Comparison of ENCODE assay signal across 10 cellular contexts in genomic region chr11:48108231-48109045, GRCh38.
DNase-seq lines count a peak whose midpoint lies in the region; ATAC-seq, FAIRE-seq and TF ChIP-seq lines count a peak whose summit lies in the region.
"Had no signal": no experiment of that assay in that cellular context is flagged by ENCODE, and none has a peak within 500 bp of the region (broad histone marks: within the 10 kb centered on the region; RNA-seq: fewer than 3 reads in every experiment).

No MANE protein-coding gene starts in this region.

- peaks cover 59% of the 10 kb centered on the region for H3K4me1 Mint-ChIP-seq in activated CD4-positive, alpha-beta T cell treated with anti-CD3 and anti-CD28 coated beads, Interleukin-2, amount 10 ng/mL, durations not matched to agents 24 days and 14 days
- peaks cover 51 to 69% of the 10 kb centered on the region in 2 donors for H3K4me1 Mint-ChIP-seq in stimulated activated naive B cell treated with anti-CD40 and anti-IgM and Interleukin-4, amounts not matched to agents 10 μg/mL and 1 μg/mL and 100 μg/mL, for 72 hours

- H3K4ac ChIP-seq in H1 (replicated peaks; ENCODE audit: insufficient read length, low read depth, low read length), result no peak overlapping the region

- no peaks in the 10 kb centered on the region for H3K9me3 Mint-ChIP-seq in activated CD4-positive, alpha-beta T cell treated with anti-CD3 and anti-CD28 coated beads, Interleukin-2, amount 10 ng/mL, durations not matched to agents 24 days and 14 days
- no peaks in the 10 kb centered on the region for H3K9me3 Mint-ChIP-seq in stimulated activated naive B cell treated with anti-CD40 and anti-IgM and Interleukin-4, amounts not matched to agents 10 μg/mL and 1 μg/mL and 100 μg/mL, for 72 hours

- H3K4me2 ChIP-seq in PC-9 (peak overlapping the region; percentile 73; the same call in 1 of the 2 replicates), H1 (ENCODE audit: insufficient read depth in 1 of 2, low read depth in 2 of 2, low read length in 2 of 2) (no peak overlapping the region)

- TF ChIP-seq RAD21 in H1 (IDR thresholded peaks at IDR 0.05 in 1 of 2, conservative IDR thresholded peaks at IDR 0.05 in 1 of 2; ENCODE audit: low read depth in 2 of 2, low read length in 2 of 2), result no peak

- H2BK120ac ChIP-seq in H1 (replicated peaks; ENCODE audit: low read depth, low read length), result no peak overlapping the region

- H3K23ac ChIP-seq in H1 (ENCODE audit: insufficient read length), result no peak overlapping the region

- no peak overlapping the region for H3K9ac ChIP-seq in H1 (replicated peaks in 1 of 4; ENCODE audit: extremely low read depth in 1 of 4, low read depth in 3 of 4, low read length in 3 of 4)

- no peaks in the 10 kb centered on the region; the same call in 1 of the 2 replicates for H3K79me1 ChIP-seq in H1 (ENCODE audit: low read depth, low read length)

- no peak overlapping the region for H2AFZ ChIP-seq in PC-9
- no peak overlapping the region for H2AFZ ChIP-seq in H1 (ENCODE audit: low read length)

- intact Hi-C loops in activated CD4-positive, alpha-beta T cell treated with anti-CD3 and anti-CD28 coated beads, Interleukin-2, amount 10 ng/mL, durations not matched to agents 24 days and 14 days (cut with micrococcal nuclease), result loop anchor here (1.0 to 5.0 kb wide), 7 partner anchors 11 to 127 kb away; no protein-coding TSS in a partner anchor
- intact Hi-C loops in PC-9 (cut with micrococcal nuclease; ENCODE audit: unreplicated experiment), result loop anchor here (1.0 to 2.0 kb wide), 5 partner anchors 45 to 256 kb away; partner anchors contain the start of gene PTPRJ

- peaks cover 3% of the 10 kb centered on the region; the same call in 1 of the 2 replicates for H3K36me3 ChIP-seq in PC-9 (ENCODE audit: low read depth)
- H3K36me3 ChIP-seq in H1 (ENCODE audit: control insufficient read depth in 2 of 4, insufficient read depth in 4 of 4, low read length in 3 of 4), result no peaks in the 10 kb centered on the region

- H3K4me1 ChIP-seq in PC-9 (replicated peaks; ENCODE audit: insufficient read depth) (peaks cover 41% of the 10 kb centered on the region), H1 (replicated peaks in 1 of 4; ENCODE audit: control insufficient read depth in 3 of 4, insufficient read depth in 4 of 4, low read length in 3 of 4) (peaks cover 0 to 5% (median 4%) of the 10 kb centered on the region in 4 experiments; a peak in 3 of 7 replicates)

- H3K79me2 ChIP-seq in PC-9 (ENCODE audit: low read depth), result peaks cover 47% of the 10 kb centered on the region
- no peaks in the 10 kb centered on the region; a peak in 1 of 4 replicates for H3K79me2 ChIP-seq in H1 (ENCODE audit: control insufficient read depth in 1 of 2, insufficient read depth in 2 of 2, low read length in 2 of 2)

- H2AK5ac ChIP-seq in H1 (ENCODE audit: low read depth, low read length), result no peak overlapping the region

- peak overlapping the region; percentile 53 for H3K4me3 Mint-ChIP-seq in activated CD4-positive, alpha-beta T cell treated with anti-CD3 and anti-CD28 coated beads, Interleukin-2, amount 10 ng/mL, durations not matched to agents 24 days and 14 days
- H3K4me3 Mint-ChIP-seq in stimulated activated naive B cell treated with anti-CD40 and anti-IgM and Interleukin-4, amounts not matched to agents 10 μg/mL and 1 μg/mL and 100 μg/mL, for 72 hours, result peak overlapping the region; percentile 63 to 78

- no peak overlapping the region for H2BK15ac ChIP-seq in H1 (ENCODE audit: low read length)

- H3F3A ChIP-seq in PC-9 (ENCODE audit: insufficient read depth, low read depth), result peaks cover 32% of the 10 kb centered on the region; the same call in 1 of the 2 replicates

- no peaks in the 10 kb centered on the region for H3K27me3 ChIP-seq in PC-9 (ENCODE audit: insufficient read depth, low read depth)
- H3K27me3 ChIP-seq in H1 (replicated peaks in 1 of 4; ENCODE audit: control insufficient read depth in 3 of 4, extremely low read depth in 1 of 4, insufficient read depth in 3 of 4, low read length in 3 of 4), result no peaks in the 10 kb centered on the region

- ATAC-seq in stimulated activated naive B cell treated with anti-CD40 and anti-IgM and Interleukin-4, amounts not matched to agents 10 μg/mL and 1 μg/mL and 100 μg/mL, for 72 hours (replicated peaks), result no peak
- ATAC-seq in HG03565 (IDR thresholded peaks at IDR 0.05; ENCODE audit: unreplicated experiment), result no peak

- 80% methylated on average over 11 of the region's 11 CpGs; no CpG with 5 or more reads in 1 of the 2 experiments for WGBS in H1 (ENCODE audit: extremely low coverage in 1 of 2, insufficient coverage in 1 of 2, insufficient read length in 1 of 2, insufficient replicate concordance in 2 of 2, low coverage in 1 of 2, low lambda C conversion rate in 2 of 2, missing lambda C conversion rate in 1 of 2), 2 experiments

- H3K18ac ChIP-seq in H1 (ENCODE audit: extremely low read depth, low read length), result peak overlapping the region; percentile 75; the same call in 1 of the 2 replicates

- H3K36me3 Mint-ChIP-seq in activated CD4-positive, alpha-beta T cell treated with anti-CD3 and anti-CD28 coated beads, Interleukin-2, amount 10 ng/mL, durations not matched to agents 24 days and 14 days (ENCODE audit: low read depth), result peaks cover 21% of the 10 kb centered on the region
- H3K36me3 Mint-ChIP-seq in stimulated activated naive B cell treated with anti-CD40 and anti-IgM and Interleukin-4, amounts not matched to agents 10 μg/mL and 1 μg/mL and 100 μg/mL, for 72 hours, result peaks cover 0 to 7% of the 10 kb centered on the region in 2 donors

- no TSS peak for BruUV-seq in PC-9 (replicated peaks; lab: Mats Ljungman, UMichigan)

- H4K8ac ChIP-seq in H1 (ENCODE audit: extremely low read depth, insufficient read depth, low read length), result peak overlapping the region; percentile 28; the same call in 1 of the 2 replicates

- H3K14ac ChIP-seq in H1 (ENCODE audit: insufficient read length), result no peak overlapping the region

- H4K20me1 ChIP-seq in PC-9 (ENCODE audit: insufficient read depth) (no peaks in the 10 kb centered on the region), H1 (replicated peaks in 1 of 2; ENCODE audit: control insufficient read depth in 1 of 2, insufficient read depth in 2 of 2, low read length in 2 of 2) (peaks cover 0 to 1% of the 10 kb centered on the region in 2 experiments)

- H2BK20ac ChIP-seq in H1 (ENCODE audit: low read length), result no peak overlapping the region

- H4K91ac ChIP-seq in H1 (replicated peaks; ENCODE audit: insufficient read length, low read length), result no peak overlapping the region

- H3K9me3 ChIP-seq in PC-9 (ENCODE audit: insufficient read depth, low read depth) (no peaks in the 10 kb centered on the region), H1 (ENCODE audit: insufficient read depth in 2 of 2, low read depth in 1 of 2, low read length in 1 of 2) (no peaks in the 10 kb centered on the region)

- POLR2A ChIA-PET in PC-9 (lab: Charles Lee; ENCODE audit: unreplicated experiment) (interaction anchor here (0.6 to 1.0 kb wide), 4 partner anchors 45 to 324 kb away, joined by 5 to 11 read pairs (median 8); no protein-coding TSS in a partner anchor), H1 (lab: Charles Lee; ENCODE audit: partially characterized antibody) (interaction anchor here (0.6 to 1.4 kb wide), 4 partner anchors 39 to 269 kb away, joined by 3 read pairs; no protein-coding TSS in a partner anchor)

- H3K27ac ChIP-seq in PC-9 (peak overlapping the region; percentile 49), H1 (ENCODE audit: low read depth, low read length) (no peak overlapping the region)

- CTCF ChIA-PET in PC-9 (lab: Charles Lee), result interaction anchor here (0.5 to 1.6 kb wide), 12 partner anchors 10 to 173 kb away, joined by 3 to 16 read pairs (median 4); no protein-coding TSS in a partner anchor
- CTCF ChIA-PET in H1 (lab: Charles Lee; ENCODE audit: partially characterized antibody), result interaction anchor here (0.5 to 10.1 kb wide), 41 partner anchors 9 to 278 kb away, joined by 3 to 172 read pairs (median 4); no protein-coding TSS in a partner anchor

- no peak for TF ChIP-seq POLR2A in H1 (IDR thresholded peaks at IDR 0.05; ENCODE audit: control extremely low read depth in 1 of 2, low read depth in 2 of 2, low read length in 2 of 2)

- peak overlapping the region; percentile 83 for H3K27ac Mint-ChIP-seq in activated CD4-positive, alpha-beta T cell treated with anti-CD3 and anti-CD28 coated beads, Interleukin-2, amount 10 ng/mL, durations not matched to agents 24 days and 14 days
- peak overlapping the region; percentile 73 for H3K27ac Mint-ChIP-seq in stimulated activated naive B cell treated with anti-CD40 and anti-IgM and Interleukin-4, amounts not matched to agents 10 μg/mL and 1 μg/mL and 100 μg/mL, for 72 hours

- peak overlapping the region; percentile 76; the same call in 1 of the 2 replicates for H2BK12ac ChIP-seq in H1 (ENCODE audit: low read depth, low read length)

- no peaks in the 10 kb centered on the region for H3K9me2 ChIP-seq in PC-9 (ENCODE audit: insufficient read depth)

- no peaks in the 10 kb centered on the region for H3K23me2 ChIP-seq in H1 (ENCODE audit: low read depth, low read length)

- H3K27me3 Mint-ChIP-seq in activated CD4-positive, alpha-beta T cell treated with anti-CD3 and anti-CD28 coated beads, Interleukin-2, amount 10 ng/mL, durations not matched to agents 24 days and 14 days, result no peaks in the 10 kb centered on the region
- no peaks in the 10 kb centered on the region for H3K27me3 Mint-ChIP-seq in stimulated activated naive B cell treated with anti-CD40 and anti-IgM and Interleukin-4, amounts not matched to agents 10 μg/mL and 1 μg/mL and 100 μg/mL, for 72 hours

- H3K4me3 ChIP-seq in PC-9 (no peak overlapping the region), H1 (ENCODE audit: extremely low read depth in 1 of 4, insufficient read depth in 2 of 4, low read depth in 3 of 4, low read length in 4 of 4) (no peak overlapping the region)

- DNase-seq in activated CD4-positive, alpha-beta T cell treated with anti-CD3 and anti-CD28 coated beads, Interleukin-2, amount 10 ng/mL, durations not matched to agents 24 days and 14 days, result no peak
- DNase-seq in activated CD4-positive, alpha-beta T cell treated with anti-CD3 and anti-CD28 coated beads for 4 hours, result no peak
- DNase-seq in PC-9 (no peak), H1 (ENCODE audit: low read depth in 1 of 2, low spot score in 2 of 2) (peak in 1 of 2 experiments; percentile 42), epidermal melanocyte (ENCODE audit: insufficient read length, low spot score) (no peak), T-helper 9 cell (no peak)
- DNase-seq in stimulated activated naive B cell treated with anti-CD40 and anti-IgM and Interleukin-4, amounts not matched to agents 10 μg/mL and 1 μg/mL and 100 μg/mL, for 72 hours, result no peak
- DNase-seq: amniotic stem cell; NK-92 treated with Interleukin-12 subunit alpha and Interleukin-12 subunit beta, amount 100 ng/mL, for 24 hours had no signal

- no peak for FAIRE-seq in H1 (lab: Jason Lieb, UNC)

- no peak for TF ChIP-seq CTCF in PC-9 (conservative IDR thresholded peaks at IDR 0.05)
- TF ChIP-seq CTCF in H1 (IDR thresholded peaks at IDR 0.05; ENCODE audit: control extremely low read depth in 1 of 3, insufficient read depth in 1 of 3, low read depth in 1 of 3, low read length in 3 of 3), result no peak

- H3K56ac ChIP-seq in H1 (replicated peaks; ENCODE audit: insufficient read length, low read depth, low read length), result no peak overlapping the region

- TF ChIP-seq EP300 in H1 (IDR thresholded peaks at IDR 0.05; ENCODE audit: borderline replicate concordance in 1 of 2, low read depth in 2 of 2, low read length in 2 of 2), result no peak

- 0 out of 2 replicates have a peak overlapping the region, but pooled peaks have one; percentile 28 for H2BK5ac ChIP-seq in H1 (ENCODE audit: low read depth, low read length)

- H4K5ac ChIP-seq in H1 (ENCODE audit: insufficient read length, low read depth, low read length), result peak overlapping the region; percentile 13
